In the genomic region with DNA sequence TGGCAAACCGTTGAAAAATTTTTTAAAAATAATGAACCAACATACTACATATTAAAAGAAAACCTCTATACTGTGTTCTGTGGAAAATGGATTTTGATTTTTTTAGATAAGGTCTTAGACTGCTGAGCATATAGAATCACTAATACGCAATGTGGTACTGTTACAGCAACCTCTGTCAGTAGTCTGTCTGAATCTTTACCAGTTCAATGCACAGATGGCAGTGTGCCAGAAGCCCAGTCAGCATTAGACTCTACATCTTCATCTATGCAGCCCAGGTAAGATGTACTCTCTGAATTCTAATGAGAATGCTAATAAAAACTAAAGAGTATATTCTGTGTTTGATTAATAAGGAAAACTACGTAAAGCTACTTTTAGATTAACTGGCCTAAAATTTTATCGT, we compare ENCODE assay signal across 1 cellular context.
TF ChIP-seq lines count a peak whose summit lies in the region.

No MANE protein-coding gene starts in this region.

TF ChIP-seq in SK-N-SH, 30 proteins besides CTCF, POLR2A, EP300 and RAD21 (continued from another document):
- TF ChIP-seq, protein P1, sequence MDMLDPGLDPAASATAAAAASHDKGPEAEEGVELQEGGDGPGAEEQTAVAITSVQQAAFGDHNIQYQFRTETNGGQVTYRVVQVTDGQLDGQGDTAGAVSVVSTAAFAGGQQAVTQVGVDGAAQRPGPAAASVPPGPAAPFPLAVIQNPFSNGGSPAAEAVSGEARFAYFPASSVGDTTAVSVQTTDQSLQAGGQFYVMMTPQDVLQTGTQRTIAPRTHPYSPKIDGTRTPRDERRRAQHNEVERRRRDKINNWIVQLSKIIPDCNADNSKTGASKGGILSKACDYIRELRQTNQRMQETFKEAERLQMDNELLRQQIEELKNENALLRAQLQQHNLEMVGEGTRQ (IDR thresholded peaks at IDR 0.05; ENCODE audit: borderline replicate concordance, low read depth, low read length), result no peak
- TF ChIP-seq MXI1 (IDR thresholded peaks at IDR 0.05; ENCODE audit: low read depth, low read length) (no peak), FOXM1 (IDR thresholded peaks at IDR 0.05; ENCODE audit: low read depth) (no peak), NFIC (IDR thresholded peaks at IDR 0.05; ENCODE audit: borderline replicate concordance) (no peak), POLR2AphosphoS5 (IDR thresholded peaks at IDR 0.05; ENCODE audit: low read depth, low read length) (no peak)
- TF ChIP-seq, protein P2, sequence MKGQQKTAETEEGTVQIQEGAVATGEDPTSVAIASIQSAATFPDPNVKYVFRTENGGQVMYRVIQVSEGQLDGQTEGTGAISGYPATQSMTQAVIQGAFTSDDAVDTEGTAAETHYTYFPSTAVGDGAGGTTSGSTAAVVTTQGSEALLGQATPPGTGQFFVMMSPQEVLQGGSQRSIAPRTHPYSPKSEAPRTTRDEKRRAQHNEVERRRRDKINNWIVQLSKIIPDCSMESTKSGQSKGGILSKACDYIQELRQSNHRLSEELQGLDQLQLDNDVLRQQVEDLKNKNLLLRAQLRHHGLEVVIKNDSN (IDR thresholded peaks at IDR 0.05; ENCODE audit: borderline replicate concordance, low read depth), result no peak
- TF ChIP-seq, protein P3, sequence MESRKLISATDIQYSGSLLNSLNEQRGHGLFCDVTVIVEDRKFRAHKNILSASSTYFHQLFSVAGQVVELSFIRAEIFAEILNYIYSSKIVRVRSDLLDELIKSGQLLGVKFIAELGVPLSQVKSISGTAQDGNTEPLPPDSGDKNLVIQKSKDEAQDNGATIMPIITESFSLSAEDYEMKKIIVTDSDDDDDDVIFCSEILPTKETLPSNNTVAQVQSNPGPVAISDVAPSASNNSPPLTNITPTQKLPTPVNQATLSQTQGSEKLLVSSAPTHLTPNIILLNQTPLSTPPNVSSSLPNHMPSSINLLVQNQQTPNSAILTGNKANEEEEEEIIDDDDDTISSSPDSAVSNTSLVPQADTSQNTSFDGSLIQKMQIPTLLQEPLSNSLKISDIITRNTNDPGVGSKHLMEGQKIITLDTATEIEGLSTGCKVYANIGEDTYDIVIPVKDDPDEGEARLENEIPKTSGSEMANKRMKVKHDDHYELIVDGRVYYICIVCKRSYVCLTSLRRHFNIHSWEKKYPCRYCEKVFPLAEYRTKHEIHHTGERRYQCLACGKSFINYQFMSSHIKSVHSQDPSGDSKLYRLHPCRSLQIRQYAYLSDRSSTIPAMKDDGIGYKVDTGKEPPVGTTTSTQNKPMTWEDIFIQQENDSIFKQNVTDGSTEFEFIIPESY (IDR thresholded peaks at IDR 0.05; ENCODE audit: borderline replicate concordance, low read depth), result no peak
